Comparison of ENCODE assay signal across 9 cellular contexts in the genomic region with DNA sequence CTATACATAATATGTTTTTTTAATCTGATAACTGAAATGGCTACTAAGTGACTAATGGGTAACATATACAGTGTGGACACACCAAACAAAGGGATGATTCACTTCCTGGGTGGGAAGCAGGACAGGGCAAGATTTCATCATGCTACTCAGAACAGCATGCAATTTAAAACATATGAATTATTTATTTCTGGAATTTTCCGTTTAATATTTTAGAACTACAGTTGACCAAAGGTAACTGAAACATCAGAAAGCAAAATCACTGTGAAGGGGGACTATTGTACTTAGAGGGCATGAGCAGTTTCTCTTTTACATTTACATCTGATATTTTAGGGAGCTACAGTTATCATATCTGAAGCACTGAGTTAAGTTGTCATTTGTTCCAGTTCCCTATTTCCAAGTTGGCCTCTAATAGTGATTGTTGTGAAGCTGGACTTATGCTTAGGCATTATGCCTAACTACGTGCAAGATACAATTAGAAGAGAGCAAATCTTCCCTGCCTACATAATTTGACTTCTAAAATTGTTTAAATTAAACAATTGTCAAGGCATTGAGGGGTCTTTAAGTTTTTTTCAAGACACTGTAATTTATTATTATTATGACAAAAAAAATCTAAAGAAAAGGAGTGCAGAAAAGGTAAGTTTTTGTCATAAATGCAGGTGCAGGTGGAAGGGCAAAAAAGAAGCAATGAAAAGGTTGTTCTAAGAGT. TPM values are rescaled to one million over a fixed set of nuclear protein-coding genes. Genes with fewer than 3 reads are reported as not detected.
DNase-seq lines count a peak whose midpoint lies in the region; ATAC-seq and TF ChIP-seq lines count a peak whose summit lies in the region.
"Had no signal": no experiment of that assay in that cellular context is flagged by ENCODE, and none has a peak within 500 bp of the region (broad histone marks: within the 10 kb centered on the region; RNA-seq: fewer than 3 reads in every experiment).

No MANE protein-coding gene starts in this region.

- H3K9me3 Mint-ChIP-seq in activated T-helper 2 cell treated with anti-CD3 and anti-CD28 coated beads, Interferon-gamma antibody, Interleukin-2, Interleukin-4, amounts not matched to agents 10 μg/mL and 5 μg/mL and 100 μg/mL, durations not matched to agents 14 hours and 24 hours and 36 hours = no peaks in the 10 kb centered on the region
- H3K9me3 Mint-ChIP-seq: activated T-helper 17 cell treated with anti-CD3 and anti-CD28 coated beads, Interleukin-2, amount 50 U/mL, for 72 hours had no signal

- H3K36me3 Mint-ChIP-seq in activated T-helper 2 cell treated with anti-CD3 and anti-CD28 coated beads, Interferon-gamma antibody, Interleukin-2, Interleukin-4, amounts not matched to agents 10 μg/mL and 5 μg/mL and 100 μg/mL, durations not matched to agents 14 hours and 24 hours and 36 hours (ENCODE audit: low read depth) = no peaks in the 10 kb centered on the region

- POLR2A ChIA-PET in Panc1 (lab: Charles Lee) = no interaction called here

- no peak overlapping the region for H3K4me3 ChIP-seq in Panc1 (ENCODE audit: low read depth in 2 of 2, low read length in 2 of 2)
- H3K4me3 ChIP-seq in epithelial cell of proximal tubule (ENCODE audit: low read depth, low read length) = no peak overlapping the region
- no peak overlapping the region for H3K4me3 ChIP-seq in skeletal muscle satellite cell (ENCODE audit: low read length)

- in situ Hi-C loops in Panc1 (cut with HindIII; ENCODE audit: low pct_unique_long_range_greater_than_20kb, low sequenced_read_pairs) = no loop called here

- peak overlapping the region; percentile 74; the same call in 1 of the 2 replicates for H3K27ac ChIP-seq in Panc1 (ENCODE audit: low read length)

- H3K27me3 Mint-ChIP-seq in activated T-helper 2 cell treated with anti-CD3 and anti-CD28 coated beads, Interferon-gamma antibody, Interleukin-2, Interleukin-4, amounts not matched to agents 10 μg/mL and 5 μg/mL and 100 μg/mL, durations not matched to agents 14 hours and 24 hours and 36 hours (ENCODE audit: low read depth) = no peaks in the 10 kb centered on the region
- H3K27me3 Mint-ChIP-seq: activated T-helper 17 cell treated with anti-CD3 and anti-CD28 coated beads, Interleukin-2, amount 50 U/mL, for 72 hours had no signal

- no peaks in the 10 kb centered on the region for H3K9me3 ChIP-seq in Panc1 (ENCODE audit: control insufficient read depth, insufficient read depth, low read depth, low read length)
- no peaks in the 10 kb centered on the region for H3K9me3 ChIP-seq in skeletal muscle satellite cell (replicated peaks; ENCODE audit: low read length)

- DNase-seq in ELR (ENCODE audit: low read depth) (peak; percentile 97), Panc1 (ENCODE audit: low read depth, low spot score) (no peak), epithelial cell of proximal tubule (ENCODE audit: low read depth) (peak; percentile 47), NCI-H187 (lab: John Stamatoyannopoulos, UW) (no peak), NCI-H1092 treated with DMSO at 0.1 percent for 48 hours (lab: John Stamatoyannopoulos, UW) (no peak), UCSD-AML1 (lab: John Stamatoyannopoulos, UW; ENCODE audit: unreplicated experiment) (no peak)
- DNase-seq in activated T-helper 2 cell treated with anti-CD3 and anti-CD28 coated beads, Interferon-gamma antibody, Interleukin-2, Interleukin-4, amounts not matched to agents 10 μg/mL and 5 μg/mL and 100 μg/mL, durations not matched to agents 14 hours and 24 hours and 36 hours (ENCODE audit: low spot score) = no peak

- H3K4me1 ChIP-seq in Panc1 (ENCODE audit: control insufficient read depth, insufficient read depth, low read length) = peaks cover 3% of the 10 kb centered on the region; the same call in 1 of the 2 replicates
- peaks cover 20% of the 10 kb centered on the region for H3K4me1 ChIP-seq in skeletal muscle satellite cell (ENCODE audit: control insufficient read depth, insufficient read depth, low read length)

- H3K36me3 ChIP-seq in Panc1 (ENCODE audit: control insufficient read depth, insufficient read depth, low read length) = no peaks in the 10 kb centered on the region
- H3K36me3 ChIP-seq in skeletal muscle satellite cell (ENCODE audit: insufficient read depth, low read length) = no peaks in the 10 kb centered on the region

- H3K4me2 ChIP-seq in skeletal muscle satellite cell (ENCODE audit: low read length) = peak overlapping the region; percentile 7

- intact Hi-C loops in Panc1 (cut with micrococcal nuclease; ENCODE audit: unreplicated experiment) = no loop called here
- intact Hi-C loops in activated T-helper 2 cell treated with anti-CD3 and anti-CD28 coated beads, Interferon-gamma antibody, Interleukin-2, Interleukin-4, amounts not matched to agents 10 μg/mL and 5 μg/mL and 100 μg/mL, durations not matched to agents 14 hours and 24 hours and 36 hours (cut with micrococcal nuclease) = no loop called here

- no peak overlapping the region for H3K27ac Mint-ChIP-seq in activated T-helper 2 cell treated with anti-CD3 and anti-CD28 coated beads, Interferon-gamma antibody, Interleukin-2, Interleukin-4, amounts not matched to agents 10 μg/mL and 5 μg/mL and 100 μg/mL, durations not matched to agents 14 hours and 24 hours and 36 hours
- H3K27ac Mint-ChIP-seq: activated T-helper 17 cell treated with anti-CD3 and anti-CD28 coated beads, Interleukin-2, amount 50 U/mL, for 72 hours had no signal

- H3K9ac ChIP-seq in skeletal muscle satellite cell (ENCODE audit: low read depth, low read length) = no peak overlapping the region

- TF ChIP-seq CTCF in Panc1 (IDR thresholded peaks at IDR 0.05) (no peak), epithelial cell of proximal tubule (conservative IDR thresholded peaks at IDR 0.05; ENCODE audit: low read depth, low read length) (no peak)

- H3K4me3 Mint-ChIP-seq in activated T-helper 2 cell treated with anti-CD3 and anti-CD28 coated beads, Interferon-gamma antibody, Interleukin-2, Interleukin-4, amounts not matched to agents 10 μg/mL and 5 μg/mL and 100 μg/mL, durations not matched to agents 14 hours and 24 hours and 36 hours (ENCODE audit: low read depth) = no peak overlapping the region
- H3K4me3 Mint-ChIP-seq: activated T-helper 17 cell treated with anti-CD3 and anti-CD28 coated beads, Interleukin-2, amount 50 U/mL, for 72 hours had no signal

- CTCF ChIA-PET in Panc1 (lab: Charles Lee) = no interaction called here

- H3K27me3 ChIP-seq in Panc1 (ENCODE audit: control insufficient read depth, insufficient read depth, low read length) (no peaks in the 10 kb centered on the region), skeletal muscle satellite cell (ENCODE audit: control insufficient read depth, insufficient read depth, low read length) (no peaks in the 10 kb centered on the region)

- no TSS peak for BruUV-seq in Panc1 (replicated peaks; lab: Mats Ljungman, UMichigan)

- ATAC-seq in Panc1 = peak; percentile 98
- ATAC-seq: activated T-helper 17 cell treated with anti-CD3 and anti-CD28 coated beads, Interleukin-2, amount 50 U/mL, for 72 hours had no signal

- no peaks in the 10 kb centered on the region for H3K4me1 Mint-ChIP-seq in activated T-helper 2 cell treated with anti-CD3 and anti-CD28 coated beads, Interferon-gamma antibody, Interleukin-2, Interleukin-4, amounts not matched to agents 10 μg/mL and 5 μg/mL and 100 μg/mL, durations not matched to agents 14 hours and 24 hours and 36 hours (ENCODE audit: low read depth)
- H3K4me1 Mint-ChIP-seq: activated T-helper 17 cell treated with anti-CD3 and anti-CD28 coated beads, Interleukin-2, amount 50 U/mL, for 72 hours had no signal

RNA-seq across cellular contexts. Expression of gene ABCA6, which starts 34.3 kb away (rescaled TPM):
- total RNA-seq in Panc1 (2021; ENCODE audit: unreplicated experiment) (0.46 TPM), epithelial cell of proximal tubule (0.06 TPM in 1 of 2 replicates, not detected in the other)
- 0.24 TPM for polyA plus RNA-seq in Panc1 (2012; ENCODE audit: insufficient read length)
- total RNA-seq in skeletal muscle satellite cell (2012; rRNA removed) = 12.9 and 22.6 TPM in 2 replicates
- total RNA-seq in activated T-helper 2 cell treated with anti-CD3 and anti-CD28 coated beads, Interferon-gamma antibody, Interleukin-2, Interleukin-4, amounts not matched to agents 10 μg/mL and 5 μg/mL and 100 μg/mL, durations not matched to agents 14 hours and 24 hours and 36 hours = not detected in 2 replicates

RNA-seq across cellular contexts. Expression of gene ABCA10, which starts 52.7 kb away (rescaled TPM):
- total RNA-seq in Panc1 (2021; ENCODE audit: unreplicated experiment) = 0.90 TPM
- 0.58 TPM for polyA plus RNA-seq in Panc1 (2012; ENCODE audit: insufficient read length)
- total RNA-seq in epithelial cell of proximal tubule = under 0.01 TPM in 2 replicates
- total RNA-seq in skeletal muscle satellite cell (2012; rRNA removed) = 0.22 and 0.25 TPM in 2 replicates
- total RNA-seq in activated T-helper 2 cell treated with anti-CD3 and anti-CD28 coated beads, Interferon-gamma antibody, Interleukin-2, Interleukin-4, amounts not matched to agents 10 μg/mL and 5 μg/mL and 100 μg/mL, durations not matched to agents 14 hours and 24 hours and 36 hours = 0.07 and 0.23 TPM in 2 replicates

Comparison
In these comparisons a context has a peak if more than half of its experiments do, and no peak if none do; other contexts are left out.
1. DNase-seq: peak in ELR (single experiment) and epithelial cell of proximal tubule (single experiment); none in Panc1 (single experiment), activated T-helper 2 cell treated with anti-CD3 and anti-CD28 coated beads, Interferon-gamma antibody, Interleukin-2, Interleukin-4, amounts not matched to agents 10 μg/mL and 5 μg/mL and 100 μg/mL, durations not matched to agents 14 hours and 24 hours and 36 hours (single experiment), NCI-H187 (0 of 2), NCI-H1092 treated with DMSO at 0.1 percent for 48 hours (single experiment) and UCSD-AML1 (single experiment).